1 cellular context compared by ENCODE assay signal in genomic region chr11:67500818-67501584, GRCh38.
TF ChIP-seq lines count a peak whose summit lies in the region.

No MANE protein-coding gene starts in this region.

TF ChIP-seq in HepG2, 621 proteins besides CTCF, POLR2A, EP300 and RAD21:
- TF ChIP-seq ETV5 (CRISPR knock-in tag; IDR thresholded peaks at IDR 0.05; ENCODE audit: borderline replicate concordance) (no peak), CEBPB (IDR thresholded peaks at IDR 0.05; ENCODE audit: borderline replicate concordance, low read depth, low read length) (peak; percentile 89), CEBPG (CRISPR knock-in tag; IDR thresholded peaks at IDR 0.05) (0 out of 2 replicates have a peak, but pooled peaks have one; percentile 18)
